In the genomic region with DNA sequence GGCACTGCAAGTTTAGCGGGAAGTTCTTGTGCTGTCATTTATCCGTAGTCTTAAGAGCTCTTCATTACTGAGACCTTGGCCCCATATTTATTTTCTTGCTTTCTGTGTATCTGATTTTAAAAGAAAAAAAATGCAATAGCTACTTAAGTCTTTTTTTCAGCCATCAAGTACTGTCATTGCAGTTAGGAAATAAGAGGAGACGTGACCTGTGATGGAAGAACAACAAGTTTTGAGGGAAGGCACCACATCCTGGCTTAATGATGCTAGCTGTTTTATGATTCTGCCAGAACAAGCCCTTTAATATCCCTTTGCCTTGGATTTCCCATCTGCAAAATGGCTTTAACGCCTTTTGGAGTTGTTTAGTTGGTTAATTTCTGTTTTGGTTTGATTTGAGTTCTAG, we compare ENCODE assay signal across 3 cellular contexts.
TF ChIP-seq lines count a peak whose summit lies in the region.

No MANE protein-coding gene starts in this region.

TF ChIP-seq in SK-N-SH, 30 proteins besides CTCF, POLR2A, EP300 and RAD21:
- TF ChIP-seq MEF2A (IDR thresholded peaks at IDR 0.05; ENCODE audit: borderline replicate concordance, low read depth) (no peak), RFX5 (IDR thresholded peaks at IDR 0.05; ENCODE audit: low read length) (no peak), FOXM1 (IDR thresholded peaks at IDR 0.05; ENCODE audit: low read depth) (no peak), SMC3 (IDR thresholded peaks at IDR 0.05; ENCODE audit: low read depth, low read length) (no peak; the same call in 1 of the 2 replicates), FOXJ3 (CRISPR knock-in tag; IDR thresholded peaks at IDR 0.05) (no peak), NFIC (IDR thresholded peaks at IDR 0.05; ENCODE audit: borderline replicate concordance) (no peak), JUND (IDR thresholded peaks at IDR 0.05) (no peak), YY1 (IDR thresholded peaks at IDR 0.05; ENCODE audit: low read depth) (no peak), CHD2 (IDR thresholded peaks at IDR 0.05; ENCODE audit: low read length, partially characterized antibody) (no peak), TEAD4 (IDR thresholded peaks at IDR 0.05; ENCODE audit: borderline replicate concordance, insufficient read depth) (no peak), FOSL2 (IDR thresholded peaks at IDR 0.05; ENCODE audit: borderline replicate concordance, low read depth) (no peak), ELF1 (IDR thresholded peaks at IDR 0.05) (no peak), TAF1 (IDR thresholded peaks at IDR 0.05; ENCODE audit: borderline replicate concordance, low read depth, low read length) (no peak)
- TF ChIP-seq, protein P1, sequence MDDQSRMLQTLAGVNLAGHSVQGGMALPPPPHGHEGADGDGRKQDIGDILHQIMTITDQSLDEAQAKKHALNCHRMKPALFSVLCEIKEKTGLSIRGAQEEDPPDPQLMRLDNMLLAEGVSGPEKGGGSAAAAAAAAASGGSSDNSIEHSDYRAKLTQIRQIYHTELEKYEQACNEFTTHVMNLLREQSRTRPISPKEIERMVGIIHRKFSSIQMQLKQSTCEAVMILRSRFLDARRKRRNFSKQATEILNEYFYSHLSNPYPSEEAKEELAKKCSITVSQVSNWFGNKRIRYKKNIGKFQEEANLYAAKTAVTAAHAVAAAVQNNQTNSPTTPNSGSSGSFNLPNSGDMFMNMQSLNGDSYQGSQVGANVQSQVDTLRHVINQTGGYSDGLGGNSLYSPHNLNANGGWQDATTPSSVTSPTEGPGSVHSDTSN (IDR thresholded peaks at IDR 0.05) = no peak
- TF ChIP-seq, protein P2, sequence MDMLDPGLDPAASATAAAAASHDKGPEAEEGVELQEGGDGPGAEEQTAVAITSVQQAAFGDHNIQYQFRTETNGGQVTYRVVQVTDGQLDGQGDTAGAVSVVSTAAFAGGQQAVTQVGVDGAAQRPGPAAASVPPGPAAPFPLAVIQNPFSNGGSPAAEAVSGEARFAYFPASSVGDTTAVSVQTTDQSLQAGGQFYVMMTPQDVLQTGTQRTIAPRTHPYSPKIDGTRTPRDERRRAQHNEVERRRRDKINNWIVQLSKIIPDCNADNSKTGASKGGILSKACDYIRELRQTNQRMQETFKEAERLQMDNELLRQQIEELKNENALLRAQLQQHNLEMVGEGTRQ (IDR thresholded peaks at IDR 0.05; ENCODE audit: borderline replicate concordance, low read depth, low read length) = no peak

TF ChIP-seq in SK-N-SH treated with all-trans-retinoic acid at 6 μM for 48 hours, 23 proteins besides CTCF, POLR2A, EP300 and RAD21:
- TF ChIP-seq ZC3H10 (CRISPR knock-in tag; IDR thresholded peaks at IDR 0.05) (no peak), CSDC2 (CRISPR knock-in tag; IDR thresholded peaks at IDR 0.05) (no peak), CSRNP3 (CRISPR knock-in tag; IDR thresholded peaks at IDR 0.05) (no peak), ZFP30 (CRISPR knock-in tag; IDR thresholded peaks at IDR 0.05) (no peak), ZFP3 (CRISPR knock-in tag; IDR thresholded peaks at IDR 0.05) (no peak), TSHZ2 (CRISPR knock-in tag; IDR thresholded peaks at IDR 0.05) (no peak), GLIS3 (CRISPR knock-in tag; IDR thresholded peaks at IDR 0.05) (no peak), BACH2 (CRISPR knock-in tag; IDR thresholded peaks at IDR 0.05; ENCODE audit: borderline replicate concordance) (no peak), ESRRG (CRISPR knock-in tag; IDR thresholded peaks at IDR 0.05) (no peak), ISL1 (CRISPR knock-in tag; IDR thresholded peaks at IDR 0.05) (no peak), ARNTL (CRISPR knock-in tag; IDR thresholded peaks at IDR 0.05; ENCODE audit: borderline replicate concordance, low read depth) (no peak), TCF4 (CRISPR knock-in tag; IDR thresholded peaks at IDR 0.05; ENCODE audit: borderline replicate concordance) (no peak), PPARA (CRISPR knock-in tag; IDR thresholded peaks at IDR 0.05; ENCODE audit: borderline replicate concordance) (no peak), OSR1 (CRISPR knock-in tag; IDR thresholded peaks at IDR 0.05) (no peak), ZNF8 (CRISPR knock-in tag; IDR thresholded peaks at IDR 0.05) (no peak), TOX (CRISPR knock-in tag; IDR thresholded peaks at IDR 0.05; ENCODE audit: borderline replicate concordance) (no peak)
- TF ChIP-seq, protein P3, sequence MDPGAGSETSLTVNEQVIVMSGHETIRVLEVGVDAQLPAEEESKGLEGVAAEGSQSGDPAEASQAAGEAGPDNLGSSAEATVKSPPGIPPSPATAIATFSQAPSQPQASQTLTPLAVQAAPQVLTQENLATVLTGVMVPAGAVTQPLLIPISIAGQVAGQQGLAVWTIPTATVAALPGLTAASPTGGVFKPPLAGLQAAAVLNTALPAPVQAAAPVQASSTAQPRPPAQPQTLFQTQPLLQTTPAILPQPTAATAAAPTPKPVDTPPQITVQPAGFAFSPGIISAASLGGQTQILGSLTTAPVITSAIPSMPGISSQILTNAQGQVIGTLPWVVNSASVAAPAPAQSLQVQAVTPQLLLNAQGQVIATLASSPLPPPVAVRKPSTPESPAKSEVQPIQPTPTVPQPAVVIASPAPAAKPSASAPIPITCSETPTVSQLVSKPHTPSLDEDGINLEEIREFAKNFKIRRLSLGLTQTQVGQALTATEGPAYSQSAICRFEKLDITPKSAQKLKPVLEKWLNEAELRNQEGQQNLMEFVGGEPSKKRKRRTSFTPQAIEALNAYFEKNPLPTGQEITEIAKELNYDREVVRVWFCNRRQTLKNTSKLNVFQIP (CRISPR knock-in tag; IDR thresholded peaks at IDR 0.05; ENCODE audit: borderline replicate concordance, low read depth) = no peak

TF ChIP-seq in GM12878, 131 proteins besides CTCF, POLR2A, EP300 and RAD21:
- TF ChIP-seq CBX5 (IDR thresholded peaks at IDR 0.05; ENCODE audit: low read depth) (no peak), SMARCA5 (IDR thresholded peaks at IDR 0.05) (no peak), IKZF1 (conservative IDR thresholded peaks at IDR 0.05) (no peak), CHD2 (IDR thresholded peaks at IDR 0.05; ENCODE audit: borderline replicate concordance, low read depth, low read length) (no peak), HDAC6 (IDR thresholded peaks at IDR 0.05; ENCODE audit: unreplicated experiment) (no peak), KDM1A (IDR thresholded peaks at IDR 0.05; ENCODE audit: borderline replicate concordance) (no peak), KLF5 (IDR thresholded peaks at IDR 0.05; ENCODE audit: partially characterized antibody) (no peak)
